Comparison of ENCODE assay signal across 10 cellular contexts in the genomic region with DNA sequence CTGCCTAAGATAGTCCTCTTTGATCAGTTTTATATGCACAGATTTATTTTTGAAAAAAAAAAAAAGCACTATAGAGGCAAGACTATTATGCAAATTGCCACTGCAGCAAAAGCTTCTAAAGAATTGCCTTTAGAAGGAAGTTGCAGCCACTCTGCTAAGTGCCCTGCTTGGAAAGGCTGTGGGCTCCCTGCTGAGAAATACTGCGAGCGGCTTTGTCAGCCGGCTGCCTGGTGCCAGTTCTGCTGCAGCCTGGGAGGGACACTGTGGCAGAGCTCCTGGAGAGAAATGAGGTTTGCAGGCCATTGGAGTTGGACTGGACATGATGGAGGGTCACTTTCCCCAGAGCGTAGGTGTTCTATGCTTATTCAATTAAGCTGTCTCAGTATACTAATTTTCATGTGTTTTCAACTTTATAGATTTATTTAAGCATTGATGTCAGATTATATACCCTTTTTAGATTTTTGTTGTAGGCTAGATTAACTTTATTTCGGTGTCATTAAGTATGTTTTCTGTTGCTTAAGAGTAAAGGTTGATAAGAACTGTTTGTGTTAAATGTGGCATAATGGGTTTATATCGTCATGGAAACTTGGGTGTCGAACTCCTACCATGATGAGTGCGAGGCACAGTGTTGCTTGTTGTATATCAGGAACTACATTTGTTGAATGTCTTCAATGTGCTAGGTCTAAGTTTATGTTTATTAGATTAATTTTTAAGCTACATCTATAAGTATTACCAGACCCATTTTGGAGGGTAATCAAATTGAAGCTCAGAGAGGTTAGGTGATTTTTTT. TPM values are rescaled to one million over a fixed set of nuclear protein-coding genes. Genes with fewer than 3 reads are reported as not detected.
DNase-seq lines count a peak whose midpoint lies in the region; ATAC-seq and TF ChIP-seq lines count a peak whose summit lies in the region.
"Had no signal": no experiment of that assay in that cellular context is flagged by ENCODE, and none has a peak within 500 bp of the region (broad histone marks: within the 10 kb centered on the region; RNA-seq: fewer than 3 reads in every experiment).

No MANE protein-coding gene starts in this region.

- H3K36me3 Mint-ChIP-seq in WTC11, result peaks cover 9% of the 10 kb centered on the region; the same call in 1 of the 2 replicates

- POLR2A ChIA-PET in WTC11 (lab: Charles Lee), result no interaction called here

- DNase-seq in Ammon's horn (ENCODE audit: low spot score) (peak; percentile 85), MV-4-11 (lab: John Stamatoyannopoulos, UW) (peak; percentile 71), WTC11 (ENCODE audit: low spot score) (peak; percentile 75), left kidney (ENCODE audit: low read depth, low spot score) (peak; percentile 9), ureter (ENCODE audit: low spot score) (no peak)
- no peak for DNase-seq in activated CD8-positive, alpha-beta memory T cell treated with anti-CD3 and anti-CD28 coated beads, Interleukin-2, amount 50 U/mL, for 4 hours
- DNase-seq: CD4-positive, CD25-positive, alpha-beta regulatory T cell had no signal

- no peak overlapping the region; the same call in 1 of the 2 replicates for H3K27ac Mint-ChIP-seq in WTC11
- H3K27ac Mint-ChIP-seq: CD4-positive, CD25-positive, alpha-beta regulatory T cell had no signal

- peak overlapping the region; percentile 14; the same call in 1 of the 2 replicates for H3K4me3 Mint-ChIP-seq in WTC11

- no peaks in the 10 kb centered on the region for H3K27me3 Mint-ChIP-seq in WTC11 (ENCODE audit: low read depth)
- H3K27me3 Mint-ChIP-seq: CD4-positive, CD25-positive, alpha-beta regulatory T cell had no signal

- ATAC-seq in WTC11 (peak; percentile 97), HG03378 (IDR thresholded peaks at IDR 0.05; ENCODE audit: unreplicated experiment) (no peak), HG03520 (IDR thresholded peaks at IDR 0.05; ENCODE audit: unreplicated experiment) (no peak)
- ATAC-seq: activated CD4-positive, CD25-positive, alpha-beta regulatory T cell treated with anti-CD3 and anti-CD28 coated beads, Interleukin-2, amount 50 U/mL, for 24 hours had no signal

- no peak for TF ChIP-seq CTCF in WTC11 (IDR thresholded peaks at IDR 0.05)

- H3K9me3 Mint-ChIP-seq in WTC11, result no peaks in the 10 kb centered on the region
- H3K9me3 Mint-ChIP-seq: CD4-positive, CD25-positive, alpha-beta regulatory T cell had no signal

- peaks cover 26% of the 10 kb centered on the region for H3K4me1 Mint-ChIP-seq in WTC11

- CTCF ChIA-PET in WTC11 (lab: Charles Lee), result interaction anchor here (0.6 to 1.7 kb wide), 5 partner anchors 23 to 605 kb away, joined by 3 to 5 read pairs (median 3); no protein-coding TSS in a partner anchor

TF ChIP-seq in WTC11, 78 proteins besides CTCF, POLR2A, EP300 and RAD21:
- TF ChIP-seq NFATC4 (CRISPR knock-in tag; IDR thresholded peaks at IDR 0.05) (0 out of 2 replicates have a peak, but pooled peaks have one; percentile 28), ZNF121 (CRISPR knock-in tag; IDR thresholded peaks at IDR 0.05) (no peak), ZNF423 (CRISPR knock-in tag; IDR thresholded peaks at IDR 0.05) (0 out of 2 replicates have a peak, but pooled peaks have one; percentile 30)

RNA-seq across cellular contexts. Expression of gene MAP2K5, which starts 6.6 kb away (rescaled TPM):
- 13.6 to 19.5 TPM (median 16.8 TPM) in 3 replicates for total RNA-seq in WTC11 (2021)
- total RNA-seq in ureter, result 31.1 TPM

RNA-seq across cellular contexts. Expression of gene C15orf61, which starts 28.1 kb away (rescaled TPM):
- total RNA-seq in WTC11 (2021) (2.6 to 3.3 TPM (median 2.9 TPM) in 3 replicates), ureter (4.2 TPM)

Comparison
In these comparisons a context has a peak if more than half of its experiments do, and no peak if none do; other contexts are left out.
1. DNase-seq: peak in Ammon's horn (single experiment), MV-4-11 (single experiment), WTC11 (single experiment) and left kidney (single experiment); none in activated CD8-positive, alpha-beta memory T cell treated with anti-CD3 and anti-CD28 coated beads, Interleukin-2, amount 50 U/mL, for 4 hours (single experiment) and ureter (single experiment).